28 cellular contexts compared by ENCODE assay signal in the genomic region with DNA sequence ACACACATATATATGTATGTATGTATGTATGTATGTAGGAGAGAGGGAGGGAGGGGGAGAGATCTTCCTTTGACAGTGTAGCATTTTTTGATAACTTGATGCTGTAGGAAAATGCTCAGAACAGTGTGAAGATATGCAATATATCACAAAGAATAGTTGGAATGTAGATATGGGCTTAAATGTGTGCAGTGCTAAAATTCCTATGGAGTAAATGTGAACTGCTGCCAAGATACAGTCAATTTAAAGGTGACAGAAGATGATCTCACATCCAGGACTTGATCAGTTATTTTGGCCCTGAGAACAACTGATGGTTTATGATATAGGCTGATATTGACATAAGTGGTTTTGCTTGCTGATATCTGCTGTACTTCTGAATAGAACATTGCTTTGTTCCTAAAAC.
A peak's percentile ranks its signal among the peaks of the same experiment; 100 is the strongest.
DNase-seq lines count a peak whose midpoint lies in the region; ATAC-seq, FAIRE-seq and TF ChIP-seq lines count a peak whose summit lies in the region.
"Had no signal": no experiment of that assay in that cellular context is flagged by ENCODE, and none has a peak within 500 bp of the region (broad histone marks: within the 10 kb centered on the region; RNA-seq: fewer than 3 reads in every experiment).

No MANE protein-coding gene starts in this region.

- TF ChIP-seq POLR2A in esophagus muscularis mucosa (IDR thresholded peaks at IDR 0.05; ENCODE audit: low read depth) (no peak), H54 (IDR thresholded peaks at IDR 0.05; ENCODE audit: low read depth, low read length) (no peak)

- TF ChIP-seq CTCF in MCF 10A (IDR thresholded peaks at IDR 0.05; ENCODE audit: unreplicated experiment) = no peak
- TF ChIP-seq CTCF in mammary epithelial cell (conservative IDR thresholded peaks at IDR 0.05 in 1 of 2, IDR thresholded peaks at IDR 0.05 in 1 of 2; ENCODE audit: extremely low read depth in 1 of 2, insufficient read depth in 1 of 2, low read depth in 1 of 2, low read length in 2 of 2) = no peak
- TF ChIP-seq CTCF in esophagus muscularis mucosa (IDR thresholded peaks at IDR 0.05) = no peak
- no peak for TF ChIP-seq CTCF in RWPE1 (conservative IDR thresholded peaks at IDR 0.05; ENCODE audit: low read depth)

- H3K4me2 ChIP-seq in mammary epithelial cell (ENCODE audit: insufficient read depth, low read depth, low read length) = no peak overlapping the region

- H3K36me3 ChIP-seq in mammary epithelial cell (ENCODE audit: insufficient read depth, low read length) = no peaks in the 10 kb centered on the region
- peaks cover 0 to 13% (median 8%) of the 10 kb centered on the region in 4 donors for H3K36me3 ChIP-seq in esophagus muscularis mucosa
- H3K36me3 ChIP-seq: BE2C, SJCRH30 had no signal

- H3K4me1 ChIP-seq in mammary epithelial cell (ENCODE audit: insufficient read depth, low read length) = peaks cover 44% of the 10 kb centered on the region
- peaks cover 36 to 88% (median 85%) of the 10 kb centered on the region in 4 donors for H3K4me1 ChIP-seq in esophagus muscularis mucosa

- CTCF ChIA-PET in MCF 10A (lab: Yijun Ruan, JAX) = no interaction called here
- CTCF ChIA-PET in mammary epithelial cell (lab: Charles Lee; ENCODE audit: low non-redundant PET) = no interaction called here
- CTCF ChIA-PET in RWPE1 (lab: Yijun Ruan, JAX) = no interaction called here

- no peak for FAIRE-seq in H54 (lab: Jason Lieb, UNC)
- FAIRE-seq: GM12892, RCC 7860 had no signal

- dilution Hi-C loops in mammary epithelial cell (cut with HindIII; ENCODE audit: low sequenced_read_pairs) = no loop called here

- no TSS peak for BruUV-seq in MCF 10A (replicated peaks; lab: Mats Ljungman, UMichigan)
- no TSS peak for BruUV-seq in mammary epithelial cell (replicated peaks; lab: Mats Ljungman, UMichigan)

- DNase-seq in MCF 10A (ENCODE audit: unreplicated experiment) (no peak), mammary epithelial cell (no peak), T-helper 17 cell (no peak), esophagus muscularis mucosa (ENCODE audit: extremely low spot score) (no peak), RWPE1 (ENCODE audit: low spot score) (no peak), H54 (ENCODE audit: insufficient read length, low spot score) (no peak), nucleus accumbens (lab: John Stamatoyannopoulos, UW) (no peak), amniotic stem cell (lab: John Stamatoyannopoulos, UW) (no peak)
- DNase-seq: 8988T; ACHN; BE2C; Calu3; CD8-positive, alpha-beta memory T cell; DMS153; DND-41; H7; KBM-7; NCI-H1048; NCI-H1417; NCI-H1694; NCI-H2029 treated with DMSO at 0.1 percent for 48 hours; NCI-H2227 treated with DMSO at 0.1 percent for 48 hours; NCI-H69; OCI-M1; SJCRH30 had no signal

- H3K36me3 Mint-ChIP-seq in MCF 10A (ENCODE audit: insufficient read depth, unreplicated experiment) (peaks cover 6% of the 10 kb centered on the region), T-helper 17 cell (ENCODE audit: low read depth) (peaks cover 8% of the 10 kb centered on the region)

- ATAC-seq in T-helper 17 cell = no peak

- H4K20me1 ChIP-seq in mammary epithelial cell (ENCODE audit: insufficient read depth, low read length) = no peaks in the 10 kb centered on the region

- peaks cover 46% of the 10 kb centered on the region for H3K4me1 Mint-ChIP-seq in MCF 10A (ENCODE audit: insufficient read depth, unreplicated experiment)
- H3K4me1 Mint-ChIP-seq in T-helper 17 cell = peaks cover 16% of the 10 kb centered on the region

- H3K4me3 ChIP-seq in mammary epithelial cell (replicated peaks in 1 of 3; ENCODE audit: insufficient read depth in 1 of 3, low read depth in 2 of 3, low read length in 3 of 3) (no peak overlapping the region), esophagus muscularis mucosa (no peak overlapping the region)
- H3K4me3 ChIP-seq: SJCRH30 had no signal

- no peaks in the 10 kb centered on the region for H3K27me3 ChIP-seq in mammary epithelial cell (ENCODE audit: insufficient read depth, low read length)
- no peaks in the 10 kb centered on the region for H3K27me3 ChIP-seq in esophagus muscularis mucosa
- H3K27me3 ChIP-seq: BE2C, SJCRH30 had no signal

- no peak overlapping the region for H2AFZ ChIP-seq in mammary epithelial cell (ENCODE audit: low read depth, low read length)

- H3K27ac Mint-ChIP-seq in MCF 10A (ENCODE audit: low read depth, unreplicated experiment) = peak overlapping the region; percentile 57
- H3K27ac Mint-ChIP-seq in T-helper 17 cell = peak overlapping the region; percentile 24
- H3K27ac Mint-ChIP-seq: CD14-positive monocyte; CD8-positive, alpha-beta memory T cell had no signal

- POLR2A ChIA-PET in MCF 10A (lab: Yijun Ruan, JAX) (interaction anchor here (0.9 to 6.4 kb wide), 4 partner anchors 10 to 135 kb away, joined by 4 to 81 read pairs (median 10); a partner anchor contains a TSS), RWPE1 (lab: Yijun Ruan, JAX; ENCODE audit: low non-redundant PET) (no interaction called here)

- H3K9me3 ChIP-seq in mammary epithelial cell (replicated peaks; ENCODE audit: insufficient read depth, low read length) (no peaks in the 10 kb centered on the region), T-helper 17 cell (ENCODE audit: control insufficient read depth, low read length, poor library complexity, severe bottlenecking) (no peaks in the 10 kb centered on the region), esophagus muscularis mucosa (no peaks in the 10 kb centered on the region)
- H3K9me3 ChIP-seq: BE2C, SJCRH30 had no signal

- TF ChIP-seq EP300 in esophagus muscularis mucosa (IDR thresholded peaks at IDR 0.05) = no peak

- in situ Hi-C loops in mammary epithelial cell (cut with MboI; ENCODE audit: low sequenced_read_pairs in 2 of 2) = no loop called here

- H3K9me3 Mint-ChIP-seq in MCF 10A (ENCODE audit: unreplicated experiment) = peaks cover 6% of the 10 kb centered on the region
- H3K9me3 Mint-ChIP-seq: CD14-positive monocyte; CD8-positive, alpha-beta memory T cell had no signal

- intact Hi-C loops in MCF 10A (cut with micrococcal nuclease) = no loop called here
- intact Hi-C loops in mammary epithelial cell (cut with micrococcal nuclease) = no loop called here
- intact Hi-C loops in esophagus muscularis mucosa (cut with DNase I) = loop anchor here (10.0 kb wide), 1 partner anchor 152 kb away; no protein-coding TSS in a partner anchor

- H3K9ac ChIP-seq in mammary epithelial cell (ENCODE audit: insufficient read depth, low read length) = no peak overlapping the region

- H3K27me3 Mint-ChIP-seq in MCF 10A (ENCODE audit: insufficient read depth, unreplicated experiment) (no peaks in the 10 kb centered on the region), T-helper 17 cell (no peaks in the 10 kb centered on the region)
- H3K27me3 Mint-ChIP-seq: CD8-positive, alpha-beta memory T cell had no signal

- H3K4me3 Mint-ChIP-seq in MCF 10A (ENCODE audit: unreplicated experiment) = no peak overlapping the region
- H3K4me3 Mint-ChIP-seq in T-helper 17 cell = no peak overlapping the region
- H3K4me3 Mint-ChIP-seq: CD14-positive monocyte; CD8-positive, alpha-beta memory T cell had no signal

- no peaks in the 10 kb centered on the region for H3K79me2 ChIP-seq in mammary epithelial cell (ENCODE audit: insufficient read depth, low read length)

- no peak overlapping the region for H3K27ac ChIP-seq in mammary epithelial cell (ENCODE audit: insufficient read depth, low read depth, low read length)
- peak overlapping the region; percentile 2 to 80 (median 61) for H3K27ac ChIP-seq in esophagus muscularis mucosa (replicated peaks in 1 of 4)
- H3K27ac ChIP-seq in RWPE1 = no peak overlapping the region; the same call in 1 of the 2 replicates
- H3K27ac ChIP-seq: SJCRH30 had no signal

Comparison
In these comparisons a context has a peak if more than half of its experiments do, and no peak if none do; other contexts are left out.
1. H3K27ac ChIP-seq: peak in esophagus muscularis mucosa (4 of 4); none in mammary epithelial cell (single experiment) and RWPE1 (single experiment).